ENCODE assay signal across 11 cellular contexts in genomic region chr7:151115836-151116418, GRCh38. TPM values are rescaled to one million over a fixed set of nuclear protein-coding genes. Genes with fewer than 3 reads are reported as not detected.
DNase-seq lines count a peak whose midpoint lies in the region; ATAC-seq and TF ChIP-seq lines count a peak whose summit lies in the region.
"Had no signal": no experiment of that assay in that cellular context is flagged by ENCODE, and none has a peak within 500 bp of the region (broad histone marks: within the 10 kb centered on the region; RNA-seq: fewer than 3 reads in every experiment).

No MANE protein-coding gene starts in this region.

- peaks cover 18% of the 10 kb centered on the region for H3K27me3 ChIP-seq in HUES64 (ENCODE audit: insufficient read depth, low read length)
- no peaks in the 10 kb centered on the region for H3K27me3 ChIP-seq in effector memory CD4-positive, alpha-beta T cell (replicated peaks; ENCODE audit: control insufficient read depth, insufficient read depth, low read length, poor library complexity, severe bottlenecking)

- TF ChIP-seq CTCF in AG04449 (IDR thresholded peaks at IDR 0.05; ENCODE audit: insufficient read depth, low read length, missing control alignments) (no peak), mucosa of descending colon (IDR thresholded peaks at IDR 0.05) (no peak)

- H3K9ac ChIP-seq in HUES64 (ENCODE audit: low read depth, low read length), result no peak overlapping the region

- H3K4me1 ChIP-seq in HUES64 (ENCODE audit: insufficient read depth, low read length) (peaks cover 17% of the 10 kb centered on the region), mucosa of descending colon (ENCODE audit: low read depth) (peaks cover 14% of the 10 kb centered on the region)
- peaks cover 30% of the 10 kb centered on the region for H3K4me1 ChIP-seq in effector memory CD4-positive, alpha-beta T cell (ENCODE audit: control insufficient read depth, insufficient read depth, low read length, poor library complexity, severe bottlenecking)

- H3K4me3 ChIP-seq in AG04449 (ENCODE audit: low read depth, low read length) (peak overlapping the region; percentile 8; the same call in 1 of the 2 replicates), HUES64 (ENCODE audit: low read length) (peak overlapping the region; percentile 42), mucosa of descending colon (no peak overlapping the region)
- H3K4me3 ChIP-seq in effector memory CD4-positive, alpha-beta T cell (ENCODE audit: insufficient read depth, low read depth, low read length, poor library complexity, severe bottlenecking), result peak overlapping the region; percentile 17

- CTCF ChIA-PET in AG04449 (lab: Yijun Ruan, JAX), result interaction anchor here (0.7 to 16.7 kb wide), 9 partner anchors 8 to 218 kb away, joined by 3 to 347 read pairs (median 4); partner anchors contain the start of genes AGAP3, ATG9B, FASTK and TMUB1

- ATAC-seq in mucosa of descending colon (peak; percentile 83), GM21619 (IDR thresholded peaks at IDR 0.05; ENCODE audit: unreplicated experiment) (no peak)

- no peaks in the 10 kb centered on the region for H3K9me3 ChIP-seq in HUES64 (ENCODE audit: insufficient read depth, low read depth, low read length)
- H3K9me3 ChIP-seq in effector memory CD4-positive, alpha-beta T cell (ENCODE audit: control insufficient read depth, low read length), result no peaks in the 10 kb centered on the region
- no peaks in the 10 kb centered on the region for H3K9me3 ChIP-seq in mucosa of descending colon

- 54% methylated on average over 14 of the region's 14 CpGs for WGBS in HUES64

- POLR2A ChIA-PET in AG04449 (lab: Yijun Ruan, JAX), result no interaction called here

- no peak overlapping the region for H3K27ac ChIP-seq in HUES64 (ENCODE audit: low read depth, low read length)
- H3K27ac ChIP-seq in effector memory CD4-positive, alpha-beta T cell (ENCODE audit: insufficient read depth, low read length, poor library complexity, severe bottlenecking), result peak overlapping the region; percentile 33

- peaks cover 24% of the 10 kb centered on the region; the same call in 1 of the 2 replicates for H3K36me3 ChIP-seq in HUES64 (ENCODE audit: insufficient read depth, low read length)
- H3K36me3 ChIP-seq in effector memory CD4-positive, alpha-beta T cell (ENCODE audit: control insufficient read depth, insufficient read depth, low read length), result peaks cover 16% of the 10 kb centered on the region
- peaks cover 9% of the 10 kb centered on the region for H3K36me3 ChIP-seq in mucosa of descending colon (ENCODE audit: low read depth)

- no peak for DNase-seq in AG04449 (ENCODE audit: low read depth, low spot score)
- no peak for DNase-seq in effector memory CD4-positive, alpha-beta T cell
- peak; percentile 69 to 86 (median 83) for DNase-seq in mucosa of descending colon
- no peak for DNase-seq in activated gamma-delta T cell treated with Interleukin-2 at 50 U/mL for 16 hours
- no peak for DNase-seq in NCI-H187 treated with DMSO at 0.1 percent for 48 hours (lab: John Stamatoyannopoulos, UW)
- DNase-seq in DMS114 treated with DMSO at 0.1 percent for 48 hours (lab: John Stamatoyannopoulos, UW; ENCODE audit: unreplicated experiment), result no peak
- DNase-seq: GF-D8, MM.1S had no signal

- intact Hi-C loops in mucosa of descending colon (cut with DNase I, micrococcal nuclease), result no loop called here

RNA-seq across cellular contexts. Expression of gene AGAP3, which starts 29.7 kb away (rescaled TPM):
- 36.3 TPM for polyA plus RNA-seq in HUES64 (2013, experiment 1 of 2)
- polyA plus RNA-seq in HUES64 (2013, experiment 2 of 2), result 35.4 TPM
- 100 to 1,000 TPM in 1 of 3 donors, 10 to 100 TPM in 2; 39.7 to 116 (median 50.6) TPM for total RNA-seq in mucosa of descending colon

RNA-seq across cellular contexts. Expression of gene TMUB1, which starts 32.6 kb away (rescaled TPM):
- polyA plus RNA-seq in HUES64 (2013, experiment 1 of 2), result 34.7 TPM
- polyA plus RNA-seq in HUES64 (2013, experiment 2 of 2), result 37.9 TPM
- total RNA-seq in mucosa of descending colon, result 10 to 100 TPM; 54.2 to 63.7 (median 60.8) TPM

RNA-seq across cellular contexts. Expression of gene FASTK, which starts 35.3 kb away (rescaled TPM):
- 39.7 TPM for polyA plus RNA-seq in HUES64 (2013, experiment 1 of 2)
- 35.6 TPM for polyA plus RNA-seq in HUES64 (2013, experiment 2 of 2)
- total RNA-seq in mucosa of descending colon, result 100 to 1,000 TPM in 1 of 3 donors, 10 to 100 TPM in 2; 78.6 to 122 (median 98.5) TPM

RNA-seq across cellular contexts. Expression of gene GBX1, which starts 51.6 kb away (rescaled TPM):
- polyA plus RNA-seq in HUES64 (2013, experiment 1 of 2), result not detected
- 0.38 TPM for polyA plus RNA-seq in HUES64 (2013, experiment 2 of 2)
- total RNA-seq in mucosa of descending colon, result not detected
- total RNA-seq: epithelial cell of proximal tubule had no signal

RNA-seq across cellular contexts. Expression of gene SLC4A2, which starts 56.5 kb away (rescaled TPM):
- 57.5 TPM for polyA plus RNA-seq in HUES64 (2013, experiment 1 of 2)
- 49.5 TPM for polyA plus RNA-seq in HUES64 (2013, experiment 2 of 2)
- total RNA-seq in mucosa of descending colon, result 100 to 1,000 TPM in 1 of 3 donors, 10 to 100 TPM in 2; 82.2 to 168 (median 89.5) TPM

Comparison
In these comparisons a context has a peak if more than half of its experiments do, and no peak if none do; other contexts are left out.
1. DNase-seq: peak in mucosa of descending colon (3 of 3); none in AG04449 (single experiment), effector memory CD4-positive, alpha-beta T cell (0 of 3), activated gamma-delta T cell treated with Interleukin-2 at 50 U/mL for 16 hours (single experiment), NCI-H187 treated with DMSO at 0.1 percent for 48 hours (single experiment) and DMS114 treated with DMSO at 0.1 percent for 48 hours (single experiment).